24 cellular contexts compared by ENCODE assay signal in genomic region chr15:71600237-71600636, GRCh38.
DNase-seq lines count a peak whose midpoint lies in the region; ATAC-seq and TF ChIP-seq lines count a peak whose summit lies in the region.
"Had no signal": no experiment of that assay in that cellular context is flagged by ENCODE, and none has a peak within 500 bp of the region (broad histone marks: within the 10 kb centered on the region; RNA-seq: fewer than 3 reads in every experiment).

No MANE protein-coding gene starts in this region.

- H3K4me3 Mint-ChIP-seq in Caco-2 (ENCODE audit: unreplicated experiment) (peak overlapping the region; percentile 2), brain (no peak overlapping the region), chondrocyte (ENCODE audit: unreplicated experiment) (no peak overlapping the region)
- H3K4me3 Mint-ChIP-seq: B cell, CD14-positive monocyte, HFFc6 had no signal

- no peak for TF ChIP-seq EP300 in stomach (IDR thresholded peaks at IDR 0.05)

- H3K4me1 ChIP-seq in Caco-2 = peaks cover 35% of the 10 kb centered on the region
- H3K4me1 ChIP-seq in stomach = peaks cover 33 to 62% (median 46%) of the 10 kb centered on the region in 4 donors

- H3K9me3 ChIP-seq in Caco-2 (no peaks in the 10 kb centered on the region), stomach (peaks cover 0 to 7% (median 0%) of the 10 kb centered on the region in 4 donors)
- H3K9me3 ChIP-seq: Peyer's patch had no signal

- H3K27me3 ChIP-seq in Caco-2 (replicated peaks; ENCODE audit: control insufficient read depth, insufficient read depth, low read length) = no peaks in the 10 kb centered on the region
- H3K27me3 ChIP-seq in stomach = no peaks in the 10 kb centered on the region
- H3K27me3 ChIP-seq: Peyer's patch had no signal

- no peak for ATAC-seq in HG03175 (IDR thresholded peaks at IDR 0.05; ENCODE audit: unreplicated experiment)
- no peak for ATAC-seq in HG03196 (IDR thresholded peaks at IDR 0.05; ENCODE audit: unreplicated experiment)
- ATAC-seq: GM12878 had no signal

- TF ChIP-seq POLR2A in stomach (IDR thresholded peaks at IDR 0.05) = no peak

- H3K27ac Mint-ChIP-seq in Caco-2 (ENCODE audit: unreplicated experiment) (peak overlapping the region; percentile 11), brain (peak overlapping the region; percentile 7 to 76 (median 43)), chondrocyte (ENCODE audit: unreplicated experiment) (no peak overlapping the region)
- H3K27ac Mint-ChIP-seq: B cell, CD14-positive monocyte, HFFc6 had no signal

- H3K36me3 Mint-ChIP-seq in Caco-2 (ENCODE audit: insufficient read depth, unreplicated experiment) = no peaks in the 10 kb centered on the region
- H3K36me3 Mint-ChIP-seq in brain = peaks cover 15% of the 10 kb centered on the region
- peaks cover 5% of the 10 kb centered on the region for H3K36me3 Mint-ChIP-seq in chondrocyte (ENCODE audit: low read depth)
- H3K36me3 Mint-ChIP-seq: CD14-positive monocyte had no signal

- CTCF ChIA-PET in Caco-2 (lab: Charles Lee) = interaction anchor here (0.7 to 2.2 kb wide), 3 partner anchors 24 to 144 kb away, joined by 3 to 13 read pairs (median 3); no protein-coding TSS in a partner anchor

- H3K4me1 Mint-ChIP-seq in Caco-2 (ENCODE audit: low read depth, unreplicated experiment) = peaks cover 23% of the 10 kb centered on the region
- H3K4me1 Mint-ChIP-seq in brain = peaks cover 43% of the 10 kb centered on the region
- peaks cover 16% of the 10 kb centered on the region for H3K4me1 Mint-ChIP-seq in chondrocyte (ENCODE audit: low read depth)
- H3K4me1 Mint-ChIP-seq: B cell, CD14-positive monocyte had no signal

- BruUV-seq in Caco-2 (replicated peaks; lab: Mats Ljungman, UMichigan) = no TSS peak

- intact Hi-C loops in Caco-2 (cut with micrococcal nuclease; ENCODE audit: unreplicated experiment) (no loop called here), stomach (cut with DNase I; ENCODE audit: low total_unique reads) (no loop called here)

- H3K9me3 Mint-ChIP-seq in Caco-2 (ENCODE audit: unreplicated experiment) (peaks cover 8% of the 10 kb centered on the region), brain (peaks cover 4 to 16% (median 14%) of the 10 kb centered on the region in 5 experiments), chondrocyte (ENCODE audit: low read depth) (peaks cover 10% of the 10 kb centered on the region)
- H3K9me3 Mint-ChIP-seq: HFFc6 had no signal

- TF ChIP-seq CTCF in Caco-2 (IDR thresholded peaks at IDR 0.05; ENCODE audit: insufficient read depth in 1 of 2, low read depth in 1 of 2, low read length in 1 of 2, severe bottlenecking in 1 of 2, unreplicated experiment in 1 of 2) (no peak), brain (conservative IDR thresholded peaks at IDR 0.05) (no peak), stomach (IDR thresholded peaks at IDR 0.05) (no peak), chondrocyte (IDR thresholded peaks at IDR 0.05) (no peak)

- 41 to 71% (median 56%) methylated on average over 1 of the region's 1 CpG for WGBS in stomach, 5 donors

- H3K27ac ChIP-seq in stomach = peak overlapping the region in 4 of 5 donors; percentile 28 to 80 (median 66)
- H3K27ac ChIP-seq: HL-60, Peyer's patch had no signal

- H3K27me3 Mint-ChIP-seq in Caco-2 (ENCODE audit: insufficient read depth, unreplicated experiment) (no peaks in the 10 kb centered on the region), brain (no peaks in the 10 kb centered on the region), chondrocyte (ENCODE audit: low read depth) (peaks cover 4% of the 10 kb centered on the region)

- no peak for DNase-seq in Caco-2
- peak; percentile 6 for DNase-seq in kidney tubule cell (ENCODE audit: low spot score)
- no peak for DNase-seq in stomach
- no peak for DNase-seq in NCI-H2171 (lab: John Stamatoyannopoulos, UW)
- DNase-seq in chondrocyte (ENCODE audit: low spot score) = no peak
- DNase-seq: DMS79 treated with DMSO at 0.1 percent for 48 hours; H7; HFFc6; KG1; NCI-H1092 treated with DMSO at 0.1 percent for 48 hours; NCI-H1436 treated with DMSO at 0.1 percent for 48 hours; NCI-H1930; NCI-H226; NCI-H510A treated with DMSO at 0.1 percent for 48 hours; NCI-H748 treated with DMSO at 0.1 percent for 48 hours; NK-92 treated with Interleukin-12 subunit alpha and Interleukin-12 subunit beta, amount 100 ng/mL, for 24 hours; Peyer's patch had no signal

- H3K36me3 ChIP-seq in Caco-2 (ENCODE audit: control insufficient read depth, insufficient read depth, low read length) = no peaks in the 10 kb centered on the region
- H3K36me3 ChIP-seq in stomach = no peaks in the 10 kb centered on the region
- H3K36me3 ChIP-seq: Peyer's patch had no signal

- POLR2A ChIA-PET in Caco-2 (lab: Charles Lee) = interaction anchor here (0.9 kb wide), 1 partner anchor 61 kb away, joined by 6 read pairs; no protein-coding TSS in a partner anchor

- H3K4me3 ChIP-seq in Caco-2 (ENCODE audit: low read depth, low read length) = no peak overlapping the region
- no peak overlapping the region for H3K4me3 ChIP-seq in stomach
- H3K4me3 ChIP-seq: GM12878, Peyer's patch had no signal
